8 cellular contexts compared by ENCODE assay signal in genomic region chr19:12777217-12778019, GRCh38. TPM values are rescaled to one million over a fixed set of nuclear protein-coding genes. Genes with fewer than 3 reads are reported as not detected.
DNase-seq lines count a peak whose midpoint lies in the region; ATAC-seq, FAIRE-seq and TF ChIP-seq lines count a peak whose summit lies in the region.

No MANE protein-coding gene starts in this region.

- POLR2A ChIA-PET in activated CD4-positive, alpha-beta memory T cell treated with anti-CD3 and anti-CD28 coated beads, Interleukin-2, amount 10 ng/mL, durations not matched to agents 7 days and 5 days (lab: Charles Lee) = interaction anchor here (0.8 to 16.7 kb wide), 11 partner anchors 10 to 96 kb away, joined by 3 to 574 read pairs (median 5); partner anchors contain the start of genes DHPS, JUNB, PRDX2 and RNASEH2A

- no peaks in the 10 kb centered on the region for H3K36me3 ChIP-seq in effector memory CD4-positive, alpha-beta T cell (ENCODE audit: control insufficient read depth, insufficient read depth, low read length)

- DNase-seq in D721Med (ENCODE audit: insufficient read length, low spot score) (no peak), NCI-H748 treated with DMSO at 0.1 percent for 48 hours (lab: John Stamatoyannopoulos, UW) (peak; percentile 34), lung microvascular endothelial cell (ENCODE audit: low read depth in 2 of 2) (peak; percentile 86 to 87)
- peak; percentile 85 for DNase-seq in activated CD4-positive, alpha-beta memory T cell treated with anti-CD3 and anti-CD28 coated beads, Interleukin-2, amount 10 ng/mL, durations not matched to agents 7 days and 5 days
- DNase-seq in effector memory CD4-positive, alpha-beta T cell = peak; percentile 58 to 70 (median 64)
- DNase-seq in stimulated activated CD4-positive, alpha-beta T cell treated with anti-CD3 and anti-CD28 coated beads, TNF-alpha, amount 100 ng/mL, for 48 hours (ENCODE audit: low read depth in 3 of 3) = peak in 2 of 3 donors; percentile 57 to 83

- peak; percentile 84 for TF ChIP-seq CTCF in D721Med (IDR thresholded peaks at IDR 0.05; ENCODE audit: insufficient read depth, missing control alignments)

- peak overlapping the region; percentile 71 for H3K4me3 ChIP-seq in effector memory CD4-positive, alpha-beta T cell (ENCODE audit: insufficient read depth, low read depth, low read length, poor library complexity, severe bottlenecking)

- no peaks in the 10 kb centered on the region for H3K36me3 Mint-ChIP-seq in activated CD4-positive, alpha-beta memory T cell treated with anti-CD3 and anti-CD28 coated beads, Interleukin-2, amount 10 ng/mL, durations not matched to agents 7 days and 5 days (ENCODE audit: low read depth)

- no peaks in the 10 kb centered on the region for H3K9me3 Mint-ChIP-seq in activated CD4-positive, alpha-beta memory T cell treated with anti-CD3 and anti-CD28 coated beads, Interleukin-2, amount 10 ng/mL, durations not matched to agents 7 days and 5 days

- no peak for FAIRE-seq in D721Med (lab: Jason Lieb, UNC)

- peak overlapping the region; percentile 83 for H3K4me3 Mint-ChIP-seq in activated CD4-positive, alpha-beta memory T cell treated with anti-CD3 and anti-CD28 coated beads, Interleukin-2, amount 10 ng/mL, durations not matched to agents 7 days and 5 days

- CTCF ChIA-PET in activated CD4-positive, alpha-beta memory T cell treated with anti-CD3 and anti-CD28 coated beads, Interleukin-2, amount 10 ng/mL, durations not matched to agents 7 days and 5 days (lab: Charles Lee) = interaction anchor here (0.7 to 4.2 kb wide), 15 partner anchors 8 to 70 kb away, joined by 3 to 183 read pairs (median 7); partner anchors contain the start of genes GET3, JUNB, RNASEH2A and TRIR

- ATAC-seq in HG02973 (IDR thresholded peaks at IDR 0.05; ENCODE audit: unreplicated experiment) = peak; percentile 36
- ATAC-seq in GM21515 (IDR thresholded peaks at IDR 0.05; ENCODE audit: unreplicated experiment) = no peak

- H3K4me1 Mint-ChIP-seq in activated CD4-positive, alpha-beta memory T cell treated with anti-CD3 and anti-CD28 coated beads, Interleukin-2, amount 10 ng/mL, durations not matched to agents 7 days and 5 days = peaks cover 44% of the 10 kb centered on the region

- H3K4me1 ChIP-seq in effector memory CD4-positive, alpha-beta T cell (ENCODE audit: control insufficient read depth, insufficient read depth, low read length, poor library complexity, severe bottlenecking) = peaks cover 26% of the 10 kb centered on the region

- no peaks in the 10 kb centered on the region for H3K27me3 ChIP-seq in effector memory CD4-positive, alpha-beta T cell (replicated peaks; ENCODE audit: control insufficient read depth, insufficient read depth, low read length, poor library complexity, severe bottlenecking)

- H3K9me3 ChIP-seq in effector memory CD4-positive, alpha-beta T cell (ENCODE audit: control insufficient read depth, low read length) = no peaks in the 10 kb centered on the region

- no peaks in the 10 kb centered on the region for H3K27me3 Mint-ChIP-seq in activated CD4-positive, alpha-beta memory T cell treated with anti-CD3 and anti-CD28 coated beads, Interleukin-2, amount 10 ng/mL, durations not matched to agents 7 days and 5 days

- H3K27ac Mint-ChIP-seq in activated CD4-positive, alpha-beta memory T cell treated with anti-CD3 and anti-CD28 coated beads, Interleukin-2, amount 10 ng/mL, durations not matched to agents 7 days and 5 days = peak overlapping the region; percentile 92

- H3K27ac ChIP-seq in effector memory CD4-positive, alpha-beta T cell (ENCODE audit: insufficient read depth, low read length, poor library complexity, severe bottlenecking) = peak overlapping the region; percentile 87

RNA-seq across cellular contexts. Expression of gene HOOK2, which starts 2.1 kb away (rescaled TPM):
- total RNA-seq in activated CD4-positive, alpha-beta memory T cell treated with anti-CD3 and anti-CD28 coated beads, Interleukin-2, amount 10 ng/mL, durations not matched to agents 7 days and 5 days = 10 to 100 TPM; 17.0 to 17.8 TPM
- total RNA-seq in lung microvascular endothelial cell = 5.4 and 9.3 TPM in 2 replicates

RNA-seq across cellular contexts. Expression of gene JUNB, which starts 13.9 kb away (rescaled TPM):
- total RNA-seq in activated CD4-positive, alpha-beta memory T cell treated with anti-CD3 and anti-CD28 coated beads, Interleukin-2, amount 10 ng/mL, durations not matched to agents 7 days and 5 days = 100 to 1,000 TPM; 197 TPM
- total RNA-seq in lung microvascular endothelial cell = 59.3 and 124 TPM in 2 replicates

RNA-seq across cellular contexts. Expression of gene PRDX2, which starts 24.2 kb away (rescaled TPM):
- total RNA-seq in activated CD4-positive, alpha-beta memory T cell treated with anti-CD3 and anti-CD28 coated beads, Interleukin-2, amount 10 ng/mL, durations not matched to agents 7 days and 5 days = 100 to 1,000 TPM; 234 to 240 TPM
- 185 and 189 TPM in 2 replicates for total RNA-seq in lung microvascular endothelial cell

RNA-seq across cellular contexts. Expression of gene THSD8, which starts 24.5 kb away (rescaled TPM):
- total RNA-seq in activated CD4-positive, alpha-beta memory T cell treated with anti-CD3 and anti-CD28 coated beads, Interleukin-2, amount 10 ng/mL, durations not matched to agents 7 days and 5 days = 10 to 100 TPM; 19.2 to 25.5 TPM
- 0.20 TPM in 1 of 2 replicates, not detected in the other for total RNA-seq in lung microvascular endothelial cell

RNA-seq across cellular contexts. Expression of gene BEST2, which starts 25.8 kb away (rescaled TPM):
- not detected for total RNA-seq in activated CD4-positive, alpha-beta memory T cell treated with anti-CD3 and anti-CD28 coated beads, Interleukin-2, amount 10 ng/mL, durations not matched to agents 7 days and 5 days
- total RNA-seq in lung microvascular endothelial cell = not detected in 2 replicates
